ENCODE assay signal across 22 cellular contexts in genomic region chr19:1676351-1677266, GRCh38.
"Had no signal": no experiment of that assay in that cellular context is flagged by ENCODE, and none has a peak within 500 bp of the region (broad histone marks: within the 10 kb centered on the region; RNA-seq: fewer than 3 reads in every experiment).

No MANE protein-coding gene starts in this region.

- H3K9me3 ChIP-seq: ascending aorta, breast epithelium, left lung, neutrophil, right atrium auricular region, thyroid gland, vagina had no signal

- H3K36me3 ChIP-seq: ascending aorta, breast epithelium, left lung, neutrophil, right atrium auricular region, thyroid gland, vagina had no signal

- H3K9me3 Mint-ChIP-seq: activated naive CD8-positive, alpha-beta T cell treated with anti-CD3 and anti-CD28 coated beads, Interleukin-2, amount 50 U/mL, for 24 hours; dendritic cell treated with granulocyte-macrophage colony-stimulating factor and Interleukin-4, amounts not matched to agents 40 ng/mL and 50 ng/mL, for 4 days; effector memory CD8-positive, alpha-beta T cell; stimulated activated naive B cell treated with anti-CD40 and anti-IgM and Interleukin-4, amounts not matched to agents 10 μg/mL and 1 μg/mL and 100 μg/mL, for 72 hours had no signal

- ATAC-seq: activated naive CD8-positive, alpha-beta T cell treated with anti-CD3 and anti-CD28 coated beads, Interleukin-2, amount 50 U/mL, for 24 hours; effector memory CD8-positive, alpha-beta T cell; left lung; stimulated activated naive B cell treated with anti-CD40 and anti-IgM and Interleukin-4, amounts not matched to agents 10 μg/mL and 1 μg/mL and 100 μg/mL, for 72 hours had no signal

- H3K4me3 Mint-ChIP-seq: activated naive CD8-positive, alpha-beta T cell treated with anti-CD3 and anti-CD28 coated beads, Interleukin-2, amount 50 U/mL, for 24 hours; dendritic cell treated with granulocyte-macrophage colony-stimulating factor and Interleukin-4, amounts not matched to agents 40 ng/mL and 50 ng/mL, for 4 days; effector memory CD8-positive, alpha-beta T cell; stimulated activated naive B cell treated with anti-CD40 and anti-IgM and Interleukin-4, amounts not matched to agents 10 μg/mL and 1 μg/mL and 100 μg/mL, for 72 hours had no signal

- DNase-seq: activated CD4-positive, alpha-beta T cell treated with anti-CD3 and anti-CD28 coated beads, Interleukin-2, amount 50 U/mL, for 4 hours; activated CD4-positive, CD25-positive, alpha-beta regulatory T cell treated with anti-CD3 and anti-CD28 coated beads, Interleukin-2, amount 50 U/mL, for 72 hours; activated naive CD4-positive, alpha-beta T cell treated with Interleukin-2 at 50 U/mL for 16 hours; activated naive CD8-positive, alpha-beta T cell treated with anti-CD3 and anti-CD28 coated beads, Interleukin-2, amount 50 U/mL, for 24 hours; activated T-cell treated with anti-CD3 and anti-CD28 coated beads for 4 hours; effector memory CD8-positive, alpha-beta T cell; foreskin melanocyte; mammary epithelial cell; posterior cingulate gyrus; stimulated activated CD4-positive, alpha-beta T cell treated with anti-CD3 and anti-CD28 coated beads, Interleukin-15, amount 100 ng/mL, for 24 hours; stimulated activated CD4-positive, alpha-beta T cell treated with anti-CD3 and anti-CD28 coated beads, Interleukin-4, amount 100 ng/mL, for 1 hour; stimulated activated naive B cell treated with anti-CD40 and anti-IgM and Interleukin-4, amounts not matched to agents 10 μg/mL and 1 μg/mL and 100 μg/mL, for 72 hours; T-helper 9 cell; thyroid gland had no signal

- H3K4me3 ChIP-seq: ascending aorta, left lung, skin epidermis, thyroid gland, vagina had no signal

- H3K4me1 ChIP-seq: breast epithelium had no signal

- H3K27ac Mint-ChIP-seq: activated naive CD8-positive, alpha-beta T cell treated with anti-CD3 and anti-CD28 coated beads, Interleukin-2, amount 50 U/mL, for 24 hours; dendritic cell treated with granulocyte-macrophage colony-stimulating factor and Interleukin-4, amounts not matched to agents 40 ng/mL and 50 ng/mL, for 4 days; effector memory CD8-positive, alpha-beta T cell; stimulated activated naive B cell treated with anti-CD40 and anti-IgM and Interleukin-4, amounts not matched to agents 10 μg/mL and 1 μg/mL and 100 μg/mL, for 72 hours had no signal
